ENCODE assay signal across 11 cellular contexts in the genomic region with DNA sequence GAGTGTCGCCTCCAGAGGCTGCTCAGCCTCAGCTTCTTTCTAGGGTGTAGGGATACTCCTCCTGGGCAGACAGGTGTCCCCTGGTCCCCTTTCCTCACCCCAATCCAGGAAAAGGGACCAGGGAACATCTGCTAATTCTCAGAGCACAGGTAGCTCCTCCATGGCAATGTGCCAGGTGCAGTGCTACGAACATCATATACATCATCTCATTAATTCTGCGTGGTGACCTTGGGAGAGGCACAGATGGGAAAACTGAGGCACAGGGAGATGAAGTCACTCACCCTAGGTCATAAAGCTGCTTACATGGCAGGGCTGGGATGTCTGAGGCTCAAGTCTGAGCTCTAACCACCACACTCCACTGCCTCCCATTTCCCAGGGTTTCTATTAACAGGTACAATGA. TPM values are rescaled to one million over a fixed set of nuclear protein-coding genes. Genes with fewer than 3 reads are reported as not detected.
DNase-seq lines count a peak whose midpoint lies in the region; ATAC-seq lines count a peak whose summit lies in the region.
"Had no signal": no experiment of that assay in that cellular context is flagged by ENCODE, and none has a peak within 500 bp of the region (broad histone marks: within the 10 kb centered on the region; RNA-seq: fewer than 3 reads in every experiment).

No MANE protein-coding gene starts in this region.

- no peak overlapping the region for H3K18ac ChIP-seq in trophoblast cell (ENCODE audit: low read length)

- H3K9ac ChIP-seq in Karpas-422 (ENCODE audit: low read length) (no peak overlapping the region), trophoblast cell (ENCODE audit: low read length) (no peak overlapping the region)

- no peak overlapping the region for H3K14ac ChIP-seq in trophoblast cell (ENCODE audit: low read length)

- no peak overlapping the region for H4K12ac ChIP-seq in trophoblast cell (ENCODE audit: low read depth, low read length)

- H2AFZ ChIP-seq in Karpas-422 (ENCODE audit: low read length), result no peak overlapping the region
- H2AFZ ChIP-seq in trophoblast cell (ENCODE audit: insufficient read depth, low read length, poor library complexity), result no peak overlapping the region

- no peak for ATAC-seq in CD4-positive, CD25-positive, alpha-beta regulatory T cell (ENCODE audit: low read depth in 2 of 2)
- ATAC-seq in effector memory CD8-positive, alpha-beta T cell (replicated peaks), result no peak
- ATAC-seq in GM21528 (IDR thresholded peaks at IDR 0.05; ENCODE audit: low FRiP score, unreplicated experiment) (no peak), HG03342 (IDR thresholded peaks at IDR 0.05; ENCODE audit: unreplicated experiment) (no peak), GM18519 (IDR thresholded peaks at IDR 0.05; ENCODE audit: low FRiP score, unreplicated experiment) (no peak)

- H3K4me3 Mint-ChIP-seq in CD4-positive, CD25-positive, alpha-beta regulatory T cell, result no peak overlapping the region
- peak overlapping the region; percentile 39 to 51 for H3K4me3 Mint-ChIP-seq in effector memory CD8-positive, alpha-beta T cell

- H3K79me1 ChIP-seq in trophoblast cell (ENCODE audit: low read length), result peaks cover 20% of the 10 kb centered on the region

- H3K4me1 Mint-ChIP-seq in CD4-positive, CD25-positive, alpha-beta regulatory T cell, result peaks cover 0 to 46% (median 8%) of the 10 kb centered on the region in 4 donors
- peaks cover 30 to 41% of the 10 kb centered on the region in 2 donors for H3K4me1 Mint-ChIP-seq in effector memory CD8-positive, alpha-beta T cell (ENCODE audit: low read depth in 2 of 2)

- no peak overlapping the region for H3K27ac ChIP-seq in CD4-positive, CD25-positive, alpha-beta regulatory T cell (ENCODE audit: insufficient read depth, low read length, poor library complexity, severe bottlenecking)
- H3K27ac ChIP-seq in Karpas-422 (ENCODE audit: low read length) (no peak overlapping the region), trophoblast cell (ENCODE audit: low read depth, low read length) (no peak overlapping the region)

- no peak overlapping the region for H3K4me3 ChIP-seq in CD4-positive, CD25-positive, alpha-beta regulatory T cell (ENCODE audit: low read depth, low read length)
- H3K4me3 ChIP-seq in Karpas-422 (ENCODE audit: low read length) (0 out of 2 replicates have a peak overlapping the region, but pooled peaks have one; percentile 23), trophoblast cell (ENCODE audit: low read depth, low read length) (no peak overlapping the region)

- H3K79me2 ChIP-seq in Karpas-422 (ENCODE audit: low read length) (no peaks in the 10 kb centered on the region), trophoblast cell (ENCODE audit: control insufficient read depth, insufficient read depth, low read length, poor library complexity) (peaks cover 2% of the 10 kb centered on the region)

- H2BK5ac ChIP-seq in trophoblast cell (ENCODE audit: low read depth, low read length, poor library complexity), result no peak overlapping the region

- peaks cover 7% of the 10 kb centered on the region for H3K36me3 ChIP-seq in CD4-positive, CD25-positive, alpha-beta regulatory T cell (ENCODE audit: control insufficient read depth, insufficient read depth, low read length)
- H3K36me3 ChIP-seq in Karpas-422 (ENCODE audit: insufficient read depth, low read length) (no peaks in the 10 kb centered on the region), trophoblast cell (ENCODE audit: control insufficient read depth in 1 of 2, insufficient read depth in 2 of 2, low read length in 2 of 2) (peaks cover 0 to 7% of the 10 kb centered on the region in 2 experiments)

- H3K36me3 Mint-ChIP-seq in CD4-positive, CD25-positive, alpha-beta regulatory T cell, result peaks cover 6% of the 10 kb centered on the region
- peaks cover 29% of the 10 kb centered on the region for H3K36me3 Mint-ChIP-seq in effector memory CD8-positive, alpha-beta T cell (ENCODE audit: insufficient read depth)

- no peak for DNase-seq in CD4-positive, CD25-positive, alpha-beta regulatory T cell
- no peak for DNase-seq in Karpas-422
- DNase-seq in effector memory CD8-positive, alpha-beta T cell, result no peak
- no peak for DNase-seq in trophoblast cell
- DNase-seq in NCI-H2196 treated with DMSO at 0.1 percent for 48 hours (lab: John Stamatoyannopoulos, UW; ENCODE audit: unreplicated experiment), result no peak

- H3K27me3 Mint-ChIP-seq in CD4-positive, CD25-positive, alpha-beta regulatory T cell, result no peaks in the 10 kb centered on the region
- H3K27me3 Mint-ChIP-seq in effector memory CD8-positive, alpha-beta T cell, result no peaks in the 10 kb centered on the region

- no peaks in the 10 kb centered on the region for H3K9me3 Mint-ChIP-seq in CD4-positive, CD25-positive, alpha-beta regulatory T cell
- no peaks in the 10 kb centered on the region for H3K9me3 Mint-ChIP-seq in effector memory CD8-positive, alpha-beta T cell
- H3K9me3 Mint-ChIP-seq: activated T-cell treated with anti-CD3 and anti-CD28 coated beads, Interleukin-2, amount 50 U/mL, for 72 hours had no signal

- H3K4me1 ChIP-seq in CD4-positive, CD25-positive, alpha-beta regulatory T cell (ENCODE audit: control insufficient read depth, insufficient read depth, low read length, poor library complexity, severe bottlenecking), result peaks cover 15% of the 10 kb centered on the region
- H3K4me1 ChIP-seq in Karpas-422 (ENCODE audit: low read length) (peaks cover 18% of the 10 kb centered on the region), trophoblast cell (ENCODE audit: control insufficient read depth in 1 of 2, insufficient read depth in 2 of 2, low read length in 2 of 2) (peaks cover 18 to 25% of the 10 kb centered on the region in 2 experiments)

- H4K8ac ChIP-seq in trophoblast cell (ENCODE audit: low read depth, low read length), result no peak overlapping the region

- H3K9me3 ChIP-seq in CD4-positive, CD25-positive, alpha-beta regulatory T cell (ENCODE audit: control insufficient read depth in 2 of 2, low read length in 2 of 2), result no peaks in the 10 kb centered on the region
- H3K9me3 ChIP-seq in Karpas-422 (ENCODE audit: low read length) (no peaks in the 10 kb centered on the region), trophoblast cell (ENCODE audit: insufficient read depth, low read depth, low read length) (no peaks in the 10 kb centered on the region)

- H3K4me2 ChIP-seq in Karpas-422 (ENCODE audit: low read depth, low read length, poor library complexity, severe bottlenecking), result peak overlapping the region; percentile 64
- H3K4me2 ChIP-seq in trophoblast cell (ENCODE audit: low read length), result no peak overlapping the region

- WGBS in trophoblast cell (ENCODE audit: extremely low coverage, insufficient coverage, insufficient read length), result no CpG with 5 or more reads among the region's 3 CpGs

- H4K91ac ChIP-seq in trophoblast cell (ENCODE audit: low read depth, low read length), result no peak overlapping the region

- H3K4ac ChIP-seq in trophoblast cell (ENCODE audit: low read depth, low read length), result no peak overlapping the region

- H3K9me2 ChIP-seq in Karpas-422 (replicated peaks; ENCODE audit: insufficient read depth, low read length), result no peaks in the 10 kb centered on the region

- peaks cover 31% of the 10 kb centered on the region; the same call in 1 of the 2 replicates for H4K20me1 ChIP-seq in Karpas-422 (ENCODE audit: insufficient read depth, low read depth, low read length)

- peak overlapping the region; percentile 12 for H2BK12ac ChIP-seq in trophoblast cell (ENCODE audit: low read length)

- H2AK5ac ChIP-seq in trophoblast cell (ENCODE audit: low read length), result peak overlapping the region; percentile 3

- H3K27ac Mint-ChIP-seq in CD4-positive, CD25-positive, alpha-beta regulatory T cell, result peak overlapping the region; percentile 6 to 42 (median 9)
- H3K27ac Mint-ChIP-seq in effector memory CD8-positive, alpha-beta T cell, result peak overlapping the region; percentile 18 to 60
- H3K27ac Mint-ChIP-seq: activated T-cell treated with anti-CD3 and anti-CD28 coated beads, Interleukin-2, amount 50 U/mL, for 72 hours had no signal

- no peak overlapping the region for H2BK120ac ChIP-seq in trophoblast cell (ENCODE audit: insufficient read depth, low read length, poor library complexity)

- H3K23ac ChIP-seq in trophoblast cell (ENCODE audit: low read length), result no peak overlapping the region

- no peaks in the 10 kb centered on the region for H3K27me3 ChIP-seq in CD4-positive, CD25-positive, alpha-beta regulatory T cell (ENCODE audit: control insufficient read depth, insufficient read depth, low read length)
- H3K27me3 ChIP-seq in Karpas-422 (ENCODE audit: low read length) (no peaks in the 10 kb centered on the region), trophoblast cell (ENCODE audit: insufficient read depth, low read length) (no peaks in the 10 kb centered on the region)

RNA-seq across cellular contexts. Expression of gene HDAC5, which starts 11.7 kb away (rescaled TPM):
- 69.1 TPM for total RNA-seq in CD4-positive, CD25-positive, alpha-beta regulatory T cell
- polyA plus RNA-seq in CD4-positive, CD25-positive, alpha-beta regulatory T cell, result 10 to 100 TPM; 10.6 to 16.4 (median 13.0) TPM
- 24.4 and 44.2 TPM in 2 replicates for total RNA-seq in Karpas-422 (2014; rRNA removed; shearing (Covaris generic); ENCODE audit: low replicate concordance)
- 53.7 and 54.1 TPM in 2 replicates for polyA plus RNA-seq in trophoblast cell (2013)

RNA-seq across cellular contexts. Expression of gene HROB, which starts 30.0 kb away (rescaled TPM):
- 9.2 TPM for total RNA-seq in CD4-positive, CD25-positive, alpha-beta regulatory T cell
- polyA plus RNA-seq in CD4-positive, CD25-positive, alpha-beta regulatory T cell, result under 1 TPM; 0.16 to 0.67 (median 0.38) TPM
- 3.7 and 4.6 TPM in 2 replicates for total RNA-seq in Karpas-422 (2014; rRNA removed; shearing (Covaris generic); ENCODE audit: low replicate concordance)
- 11.6 and 11.7 TPM in 2 replicates for polyA plus RNA-seq in trophoblast cell (2013)

RNA-seq across cellular contexts. Expression of gene G6PC3, which starts 41.2 kb away (rescaled TPM):
- total RNA-seq in CD4-positive, CD25-positive, alpha-beta regulatory T cell, result 10.7 TPM
- polyA plus RNA-seq in CD4-positive, CD25-positive, alpha-beta regulatory T cell, result 10 to 100 TPM; 15.0 to 21.5 (median 16.5) TPM
- total RNA-seq in Karpas-422 (2014; rRNA removed; shearing (Covaris generic); ENCODE audit: low replicate concordance), result 43.6 and 59.6 TPM in 2 replicates
- 85.9 and 89.3 TPM in 2 replicates for polyA plus RNA-seq in trophoblast cell (2013)

RNA-seq across cellular contexts. Expression of gene LSM12, which starts 45.3 kb away (rescaled TPM):
- 42.6 TPM for total RNA-seq in CD4-positive, CD25-positive, alpha-beta regulatory T cell
- 10 to 100 TPM; 69.8 to 83.7 (median 72.6) TPM for polyA plus RNA-seq in CD4-positive, CD25-positive, alpha-beta regulatory T cell
- total RNA-seq in Karpas-422 (2014; rRNA removed; shearing (Covaris generic); ENCODE audit: low replicate concordance), result 43.9 and 73.1 TPM in 2 replicates
- polyA plus RNA-seq in trophoblast cell (2013), result 86.9 and 92.3 TPM in 2 replicates

RNA-seq across cellular contexts. Expression of gene ASB16, which starts 58.7 kb away (rescaled TPM):
- not detected for total RNA-seq in CD4-positive, CD25-positive, alpha-beta regulatory T cell
- polyA plus RNA-seq in CD4-positive, CD25-positive, alpha-beta regulatory T cell, result under 1 TPM in 2 of 4 donors, not detected in 2; 0.09 to 0.16 TPM
- not detected in 2 replicates for total RNA-seq in Karpas-422 (2014; rRNA removed; shearing (Covaris generic); ENCODE audit: low replicate concordance)
- polyA plus RNA-seq in trophoblast cell (2013), result 0.30 and 0.35 TPM in 2 replicates
- total RNA-seq: Daoy, epithelial cell of proximal tubule had no signal

Comparison
In these comparisons a context has a peak if more than half of its experiments do, and no peak if none do; other contexts are left out.
1. H3K4me3 Mint-ChIP-seq: peak in effector memory CD8-positive, alpha-beta T cell (2 of 2); none in CD4-positive, CD25-positive, alpha-beta regulatory T cell (0 of 4).